ENCODE assay signal across 8 cellular contexts in the genomic region with DNA sequence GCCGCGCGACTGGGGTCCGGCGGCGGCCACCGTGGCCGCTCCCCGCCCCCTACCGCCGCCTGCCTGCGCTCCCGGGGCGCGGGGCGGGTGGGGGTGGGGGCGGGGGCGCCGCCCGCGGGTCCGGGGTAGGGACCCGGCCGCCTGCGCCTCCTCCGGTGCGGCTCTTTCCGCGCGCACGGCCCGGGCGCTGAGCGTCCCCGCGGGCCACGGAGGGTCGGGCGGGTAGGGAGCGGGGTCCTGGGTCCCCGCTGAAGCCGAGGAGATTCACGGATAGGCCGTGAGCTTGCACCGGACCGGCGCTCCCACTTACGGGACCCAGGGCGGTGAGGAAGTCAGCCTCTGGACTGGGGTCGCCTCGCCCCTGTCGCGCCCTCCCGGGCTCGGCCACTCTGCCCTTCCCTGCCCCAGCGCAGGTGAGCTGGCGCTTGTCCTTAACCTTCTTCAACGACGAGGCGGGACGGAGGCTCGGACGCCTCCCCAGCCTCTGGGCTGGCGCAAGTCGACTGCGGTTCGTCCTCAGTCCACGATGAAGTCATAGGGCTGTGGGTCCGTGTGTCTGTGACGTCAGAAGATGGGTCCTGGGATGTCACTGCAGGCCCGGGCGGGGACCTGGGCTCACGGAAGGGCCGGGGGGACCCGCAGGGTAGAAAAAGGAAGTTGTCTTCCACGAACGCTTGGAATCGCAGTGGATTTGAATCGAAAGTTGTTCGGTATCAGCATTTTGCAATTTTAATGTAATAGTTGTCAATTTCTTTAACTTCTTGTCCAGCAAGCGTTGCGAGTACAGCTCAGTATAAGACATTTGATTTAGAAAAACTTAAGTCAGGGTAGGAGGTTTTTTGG. TPM values are rescaled to one million over a fixed set of nuclear protein-coding genes. Genes with fewer than 3 reads are reported as not detected.
A peak's percentile ranks its signal among the peaks of the same experiment; 100 is the strongest.
DNase-seq lines count a peak whose midpoint lies in the region; ATAC-seq and TF ChIP-seq lines count a peak whose summit lies in the region.

No MANE protein-coding gene starts in this region.

- in situ Hi-C loops in G401 (cut with HindIII; ENCODE audit: low sequenced_read_pairs): no loop called here
- in situ Hi-C loops in GM23248 (cut with MboI): no loop called here

- WGBS in GM23248 (ENCODE audit: low coverage in 1 of 2, low lambda C conversion rate in 2 of 2, missing lambda C conversion rate in 2 of 2), 2 experiments: 1 to 3% methylated on average over 40 to 42 of the region's 82 CpGs
- under 1% methylated on average over 82 of the region's 82 CpGs for whole genome bisulfite sequencing in thymus

- H3K9me2 ChIP-seq in GM23248 (ENCODE audit: insufficient read depth) (no peaks in the 10 kb centered on the region), Karpas-422 (replicated peaks; ENCODE audit: insufficient read depth, low read length) (no peaks in the 10 kb centered on the region)

- peak overlapping the region; percentile 87 for H3K4me2 ChIP-seq in GM23248 (ENCODE audit: unreplicated experiment)
- peak overlapping the region; percentile 86 for H3K4me2 ChIP-seq in Karpas-422 (ENCODE audit: low read depth, low read length, poor library complexity, severe bottlenecking)

- H3K9ac ChIP-seq in GM23248: peak overlapping the region; percentile 96
- peak overlapping the region; percentile 88 for H3K9ac ChIP-seq in Karpas-422 (ENCODE audit: low read length)
- H3K9ac ChIP-seq in SK-N-MC (ENCODE audit: insufficient read length): peak overlapping the region; percentile 90

- H3K9me3 ChIP-seq in GM23248 (ENCODE audit: low read depth) (no peaks in the 10 kb centered on the region), Karpas-422 (ENCODE audit: low read length) (no peaks in the 10 kb centered on the region), SK-N-MC (ENCODE audit: low read depth, low read length) (no peaks in the 10 kb centered on the region), thymus (ENCODE audit: control insufficient read depth) (no peaks in the 10 kb centered on the region)

- no peaks in the 10 kb centered on the region; the same call in 1 of the 2 replicates for H3F3A ChIP-seq in GM23248 (ENCODE audit: insufficient read depth)

- H3K27me3 Mint-ChIP-seq in activated naive CD4-positive, alpha-beta T cell treated with anti-CD3 and anti-CD28 coated beads, Interleukin-2, amount 50 U/mL, for 24 hours: no peaks in the 10 kb centered on the region

- H3K4me1 ChIP-seq in GM23248 (ENCODE audit: insufficient read depth) (peaks cover 27% of the 10 kb centered on the region), Karpas-422 (ENCODE audit: low read length) (peaks cover 51% of the 10 kb centered on the region), thymus (ENCODE audit: control insufficient read depth, insufficient read depth, low read length) (peaks cover 8% of the 10 kb centered on the region)

- peak overlapping the region; percentile 75 for H3K27ac ChIP-seq in GM23248
- H3K27ac ChIP-seq in Karpas-422 (ENCODE audit: low read length): peak overlapping the region; percentile 48
- H3K27ac ChIP-seq in SK-N-MC: peak overlapping the region; percentile 26; the same call in 1 of the 2 replicates
- peak overlapping the region; percentile 93 for H3K27ac ChIP-seq in thymus (ENCODE audit: low read depth)

- peak overlapping the region; percentile 93 for H3K27ac Mint-ChIP-seq in activated naive CD4-positive, alpha-beta T cell treated with anti-CD3 and anti-CD28 coated beads, Interleukin-2, amount 50 U/mL, for 24 hours

- H4K20me1 ChIP-seq in GM23248 (ENCODE audit: insufficient read depth) (peaks cover 9% of the 10 kb centered on the region; the same call in 1 of the 2 replicates), Karpas-422 (ENCODE audit: insufficient read depth, low read depth, low read length) (peaks cover 33% of the 10 kb centered on the region)

- peak; percentile 60 for DNase-seq in G401 (ENCODE audit: low spot score)
- peak; percentile 95 for DNase-seq in GM23248
- peak; percentile 94 for DNase-seq in Karpas-422
- DNase-seq in SK-N-MC (ENCODE audit: low read depth, low spot score): no peak
- DNase-seq in glomerular visceral epithelial cell (ENCODE audit: extremely low spot score): peak; percentile 68
- DNase-seq in omental fat pad (ENCODE audit: low spot score): peak; percentile 44

- peak overlapping the region; percentile 95 for H3K4me3 Mint-ChIP-seq in activated naive CD4-positive, alpha-beta T cell treated with anti-CD3 and anti-CD28 coated beads, Interleukin-2, amount 50 U/mL, for 24 hours

- peaks cover 53% of the 10 kb centered on the region for H3K4me1 Mint-ChIP-seq in activated naive CD4-positive, alpha-beta T cell treated with anti-CD3 and anti-CD28 coated beads, Interleukin-2, amount 50 U/mL, for 24 hours

- peaks cover 1% of the 10 kb centered on the region for H3K36me3 Mint-ChIP-seq in activated naive CD4-positive, alpha-beta T cell treated with anti-CD3 and anti-CD28 coated beads, Interleukin-2, amount 50 U/mL, for 24 hours

- H3K27me3 ChIP-seq in GM23248 (replicated peaks; ENCODE audit: insufficient read depth): no peaks in the 10 kb centered on the region
- no peaks in the 10 kb centered on the region for H3K27me3 ChIP-seq in Karpas-422 (ENCODE audit: low read length)
- no peaks in the 10 kb centered on the region for H3K27me3 ChIP-seq in thymus (ENCODE audit: control insufficient read depth, insufficient read depth)

- H2AFZ ChIP-seq in GM23248 (peak overlapping the region; percentile 73), Karpas-422 (ENCODE audit: low read length) (no peak overlapping the region; the same call in 1 of the 2 replicates)

- no peak for TF ChIP-seq CTCF in omental fat pad (IDR thresholded peaks at IDR 0.05)

- H3K4me3 ChIP-seq in GM23248 (peak overlapping the region; percentile 94), Karpas-422 (ENCODE audit: low read length) (peak overlapping the region; percentile 93), SK-N-MC (peak overlapping the region; percentile 96), thymus (ENCODE audit: low read length) (peak overlapping the region; percentile 98)

- peak; percentile 74 for ATAC-seq in omental fat pad (ENCODE audit: low FRiP score)

- H3K36me3 ChIP-seq in GM23248 (ENCODE audit: low read depth) (no peaks in the 10 kb centered on the region), Karpas-422 (ENCODE audit: insufficient read depth, low read length) (no peaks in the 10 kb centered on the region), SK-N-MC (ENCODE audit: insufficient read depth, low read length) (no peaks in the 10 kb centered on the region), thymus (ENCODE audit: control insufficient read depth, insufficient read depth) (no peaks in the 10 kb centered on the region)

- no peaks in the 10 kb centered on the region for H3K9me3 Mint-ChIP-seq in activated naive CD4-positive, alpha-beta T cell treated with anti-CD3 and anti-CD28 coated beads, Interleukin-2, amount 50 U/mL, for 24 hours

- H3K79me2 ChIP-seq in GM23248 (ENCODE audit: insufficient read depth): peaks cover 50% of the 10 kb centered on the region
- peaks cover 53% of the 10 kb centered on the region for H3K79me2 ChIP-seq in Karpas-422 (ENCODE audit: low read length)

RNA-seq across cellular contexts. Expression of a gene that starts 0.6 kb away (rescaled TPM):
- 23.0 and 29.7 TPM in 2 replicates for total RNA-seq in G401 (2014; rRNA removed; shearing (Covaris generic))
- 8.9 and 10.5 TPM in 2 replicates for total RNA-seq in GM23248 (2014; rRNA removed; shearing (Covaris generic))
- polyA plus RNA-seq in GM23248 (2016; fragmentation: Nextera tagmentation; extraction: Ambion mirVana): 10.2 and 10.9 TPM in 2 replicates
- 59.0 and 62.3 TPM in 2 replicates for total RNA-seq in Karpas-422 (2014; rRNA removed; shearing (Covaris generic); ENCODE audit: low replicate concordance)
- total RNA-seq in omental fat pad: 10 to 100 TPM; 17.3 to 23.3 (median 18.7) TPM
- polyA plus RNA-seq in thymus: 15.8 TPM

Comparison
In these comparisons a context has a peak if more than half of its experiments do, and no peak if none do; other contexts are left out.
1. H3K27ac ChIP-seq: peak in every context shown above with its lines; median percentile 93 in thymus; 75 in GM23248; 48 in Karpas-422; 26 in SK-N-MC.